Comparison of ENCODE assay signal across 1 cellular context in genomic region chr16:50744911-50745310, GRCh38.
TF ChIP-seq lines count a peak whose summit lies in the region.

No MANE protein-coding gene starts in this region.

TF ChIP-seq in WTC11, 78 proteins besides CTCF, POLR2A, EP300 and RAD21 (continued from another document):
- TF ChIP-seq HMGA2 (CRISPR knock-in tag; IDR thresholded peaks at IDR 0.05) (no peak), USF2 (CRISPR knock-in tag; IDR thresholded peaks at IDR 0.05) (no peak), ATF3 (CRISPR knock-in tag; conservative IDR thresholded peaks at IDR 0.05) (no peak), JAZF1 (CRISPR knock-in tag; IDR thresholded peaks at IDR 0.05) (no peak)
